In the genomic region with DNA sequence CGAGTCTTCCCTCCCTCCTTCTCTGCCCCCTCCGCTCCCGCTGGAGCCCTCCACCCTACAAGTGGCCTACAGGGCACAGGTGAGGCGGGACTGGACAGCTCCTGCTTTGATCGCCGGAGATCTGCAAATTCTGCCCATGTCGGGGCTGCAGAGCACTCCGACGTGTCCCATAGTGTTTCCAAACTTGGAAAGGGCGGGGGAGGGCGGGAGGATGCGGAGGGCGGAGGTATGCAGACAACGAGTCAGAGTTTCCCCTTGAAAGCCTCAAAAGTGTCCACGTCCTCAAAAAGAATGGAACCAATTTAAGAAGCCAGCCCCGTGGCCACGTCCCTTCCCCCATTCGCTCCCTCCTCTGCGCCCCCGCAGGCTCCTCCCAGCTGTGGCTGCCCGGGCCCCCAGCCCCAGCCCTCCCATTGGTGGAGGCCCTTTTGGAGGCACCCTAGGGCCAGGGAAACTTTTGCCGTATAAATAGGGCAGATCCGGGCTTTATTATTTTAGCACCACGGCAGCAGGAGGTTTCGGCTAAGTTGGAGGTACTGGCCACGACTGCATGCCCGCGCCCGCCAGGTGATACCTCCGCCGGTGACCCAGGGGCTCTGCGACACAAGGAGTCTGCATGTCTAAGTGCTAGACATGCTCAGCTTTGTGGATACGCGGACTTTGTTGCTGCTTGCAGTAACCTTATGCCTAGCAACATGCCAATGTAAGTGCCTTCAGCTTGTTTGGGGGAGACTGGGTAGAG, we compare ENCODE assay signal across 8 cellular contexts. TPM values are rescaled to one million over a fixed set of nuclear protein-coding genes. Genes with fewer than 3 reads are reported as not detected.
DNase-seq lines count a peak whose midpoint lies in the region; ATAC-seq, FAIRE-seq and TF ChIP-seq lines count a peak whose summit lies in the region.

Gene COL1A2 (plus strand): TSS at position 497 of the 742 bp plus-strand sequence. CDS start 137 bp downstream, at position 634.

- no peaks in the 10 kb centered on the region for H3K27me3 ChIP-seq in SJSA1 (replicated peaks)
- H3K27me3 ChIP-seq in upper lobe of right lung = no peaks in the 10 kb centered on the region

- intact Hi-C loops in upper lobe of right lung (cut with DNase I) = loop anchor here (10.0 kb wide), 1 partner anchor 100 kb away; no protein-coding TSS in a partner anchor

- H3K9me3 ChIP-seq in SJSA1 (replicated peaks) = no peaks in the 10 kb centered on the region
- no peaks in the 10 kb centered on the region for H3K9me3 ChIP-seq in mesodermal cell (ENCODE audit: control insufficient read depth, low read length)
- no peaks in the 10 kb centered on the region for H3K9me3 ChIP-seq in upper lobe of right lung

- ATAC-seq in GM18502 (IDR thresholded peaks at IDR 0.05; ENCODE audit: poor library complexity, unreplicated experiment) (peak; percentile 10), upper lobe of right lung (peak; percentile 77)

- peak; percentile 91 for FAIRE-seq in endometrium (lab: Jason Lieb, UNC)

- peak; percentile 96 for DNase-seq in SJSA1 (ENCODE audit: low read depth in 1 of 2, low spot score in 2 of 2)
- peak; percentile 71 for DNase-seq in upper lobe of right lung
- DNase-seq in GM19240 (ENCODE audit: insufficient read length, low spot score) = no peak
- DNase-seq in cortex of kidney (lab: John Stamatoyannopoulos, UW) = no peak
- no peak for DNase-seq in RPMI8226

- H3K36me3 ChIP-seq in SJSA1 (peaks cover 49% of the 10 kb centered on the region), mesodermal cell (ENCODE audit: control insufficient read depth, insufficient read depth, low read length) (peaks cover 13% of the 10 kb centered on the region), upper lobe of right lung (peaks cover under 1% of the 10 kb centered on the region)

- TF ChIP-seq CTCF in upper lobe of right lung (IDR thresholded peaks at IDR 0.05) = no peak

- H3K4me1 ChIP-seq in SJSA1 (replicated peaks) (peaks cover 37% of the 10 kb centered on the region), mesodermal cell (ENCODE audit: control insufficient read depth, insufficient read depth, low read length, poor library complexity, severe bottlenecking) (peaks cover 26% of the 10 kb centered on the region), upper lobe of right lung (no peaks in the 10 kb centered on the region)

- H3K4me3 ChIP-seq in SJSA1 (peak within 1 kb of the TSS; percentile 60), mesodermal cell (ENCODE audit: extremely low read depth, insufficient read depth, low read length, poor library complexity, severe bottlenecking) (peak within 1 kb of the TSS; percentile 67), upper lobe of right lung (peak within 1 kb of the TSS; percentile 57)

- WGBS in mesodermal cell (ENCODE audit: insufficient coverage in 2 of 2), 2 experiments = 4 to 9% methylated on average over 27 to 29 of the region's 34 CpGs

- peak within 1 kb of the TSS; percentile 98 for H3K27ac ChIP-seq in SJSA1
- peak within 1 kb of the TSS; percentile 97 for H3K27ac ChIP-seq in mesodermal cell (ENCODE audit: low read depth, low read length, severe bottlenecking)
- peak within 1 kb of the TSS; percentile 85 for H3K27ac ChIP-seq in upper lobe of right lung

RNA-seq across cellular contexts. Expression of gene COL1A2, which starts in this region (rescaled TPM):
- total RNA-seq in SJSA1 (2014; rRNA removed; shearing (Covaris generic)) = 2,203 and 4,473 TPM in 2 replicates
- polyA plus RNA-seq in mesodermal cell (2013, experiment 1 of 2) = 775 TPM
- 692 TPM for polyA plus RNA-seq in mesodermal cell (2013, experiment 2 of 2)
- 321 TPM for total RNA-seq in upper lobe of right lung

Comparison
In these comparisons a context has a peak if more than half of its experiments do, and no peak if none do; other contexts are left out.
1. DNase-seq: peak in SJSA1 (2 of 2) and upper lobe of right lung (single experiment); none in GM19240 (single experiment), cortex of kidney (single experiment) and RPMI8226 (single experiment).
2. Peak in every context shown above with its lines, with median percentiles within 50 percentile points of each other: H3K27ac ChIP-seq and H3K4me3 ChIP-seq.